ENCODE assay signal across 15 cellular contexts in genomic region chr15:67335534-67336222, GRCh38.
"Had no signal": no experiment of that assay in that cellular context is flagged by ENCODE, and none has a peak within 500 bp of the region (broad histone marks: within the 10 kb centered on the region; RNA-seq: fewer than 3 reads in every experiment).

No MANE protein-coding gene starts in this region.

- FAIRE-seq: astrocyte had no signal

- DNase-seq: activated CD4-positive, alpha-beta T cell treated with anti-CD3 and anti-CD28 coated beads, Interleukin-2, amount 50 U/mL, for 1 hour; activated naive CD4-positive, alpha-beta T cell treated with anti-CD3 and anti-CD28 coated beads for 36 hours; dorsolateral prefrontal cortex; endodermal cell; islet precursor cell; mucosa of descending colon; naive thymus-derived CD4-positive, alpha-beta T cell; stimulated activated CD4-positive, alpha-beta T cell treated with anti-CD3 and anti-CD28 coated beads, Interleukin-4, amount 100 ng/mL, for 1 hour; stimulated activated naive B cell treated with anti-CD40 and anti-IgM and Interleukin-4, amounts not matched to agents 10 μg/mL and 1 μg/mL and 100 μg/mL, for 72 hours had no signal

- H3K4me3 ChIP-seq: cardiac muscle cell, dorsolateral prefrontal cortex, mucosa of descending colon, tibial nerve had no signal

- ATAC-seq: activated T-helper 17 cell treated with anti-CD3 and anti-CD28 coated beads, Interleukin-2, amount 50 U/mL, for 72 hours; left lobe of liver; mucosa of descending colon; naive thymus-derived CD4-positive, alpha-beta T cell; stimulated activated naive B cell treated with anti-CD40 and anti-IgM and Interleukin-4, amounts not matched to agents 10 μg/mL and 1 μg/mL and 100 μg/mL, for 72 hours had no signal

- H3K27me3 ChIP-seq: cardiac muscle cell, dorsolateral prefrontal cortex, neutrophil, tibial nerve had no signal

- H3K4me1 ChIP-seq: tibial nerve had no signal

- H3K27ac ChIP-seq: cardiac muscle cell, dorsolateral prefrontal cortex, neutrophil, tibial nerve had no signal
